Comparison of ENCODE assay signal across 8 cellular contexts in genomic region chr2:36507408-36507812, GRCh38.
A peak's percentile ranks its signal among the peaks of the same experiment; 100 is the strongest.
DNase-seq lines count a peak whose midpoint lies in the region; ATAC-seq and TF ChIP-seq lines count a peak whose summit lies in the region.

No MANE protein-coding gene starts in this region.

- H4K20me1 ChIP-seq in KMS-11 (ENCODE audit: insufficient read depth): no peaks in the 10 kb centered on the region

- peak; percentile 87 for TF ChIP-seq CTCF in KMS-11 (conservative IDR thresholded peaks at IDR 0.05; ENCODE audit: low read depth, low read length)
- TF ChIP-seq CTCF in dorsolateral prefrontal cortex (IDR thresholded peaks at IDR 0.05 in 54 of 56, conservative IDR thresholded peaks at IDR 0.05 in 2 of 56; ENCODE audit: low read depth in 1 of 56, partially characterized antibody in 56 of 56): peak; percentile 9 to 83 (median 69)

- H3K27ac ChIP-seq in KMS-11 (no peak overlapping the region), dorsolateral prefrontal cortex (peak overlapping the region in 1 of 59 donors; percentile 7), substantia nigra (ENCODE audit: low read depth, low read length, poor library complexity, severe bottlenecking) (no peak overlapping the region)

- DNase-seq in Right ventricle myocardium inferior (ENCODE audit: missing footprints): no peak
- no peak for DNase-seq in cardiac septum (ENCODE audit: low spot score)
- DNase-seq in H7: peak; percentile 78
- DNase-seq in SKM-1 (lab: John Stamatoyannopoulos, UW; ENCODE audit: unreplicated experiment): peak; percentile 41
- DNase-seq in dorsolateral prefrontal cortex: peak in 7 of 10 donors; percentile 12 to 68 (median 50)
- DNase-seq in medulla oblongata (ENCODE audit: extremely low spot score): peak; percentile 80
- peak in 31 of 49 donors; percentile 1 to 69 (median 17) for DNase-seq in substantia nigra (lab: John Stamatoyannopoulos, UW)

- H3K36me3 ChIP-seq in H7 (replicated peaks; ENCODE audit: control insufficient read depth, insufficient read depth, low read length) (peaks cover 3% of the 10 kb centered on the region), KMS-11 (ENCODE audit: insufficient read depth) (no peaks in the 10 kb centered on the region)

- H3K9ac ChIP-seq in KMS-11: no peak overlapping the region

- H2AFZ ChIP-seq in KMS-11 (ENCODE audit: low read depth): no peak overlapping the region

- peaks cover 23% of the 10 kb centered on the region for H3K4me1 ChIP-seq in KMS-11 (ENCODE audit: low read depth, poor library complexity, severe bottlenecking)

- H3K4me2 ChIP-seq in KMS-11: no peak overlapping the region

- intact Hi-C loops in Right ventricle myocardium inferior (cut with DNase I) (loop anchor here (1.0 kb wide), 1 partner anchor 152 kb away; the partner anchor contains the start of gene CRIM1), cardiac septum (cut with DNase I) (loop anchor here (1.0 kb wide), 1 partner anchor 155 kb away; no protein-coding TSS in a partner anchor), dorsolateral prefrontal cortex (cut with DNase I) (loop anchor here (5.0 kb wide), 1 partner anchor 150 kb away; the partner anchor contains the start of gene CRIM1 (in 2 of the 2))

- no peaks in the 10 kb centered on the region for H3K27me3 ChIP-seq in H7 (ENCODE audit: control insufficient read depth, insufficient read depth, low read length)
- H3K27me3 ChIP-seq in KMS-11 (ENCODE audit: insufficient read depth, low read depth): no peaks in the 10 kb centered on the region
- no peaks in the 10 kb centered on the region for H3K27me3 ChIP-seq in dorsolateral prefrontal cortex

- no peaks in the 10 kb centered on the region for H3K79me2 ChIP-seq in KMS-11 (ENCODE audit: insufficient read depth, low read depth)

- H3K4me3 ChIP-seq in H7 (ENCODE audit: insufficient read depth, low read depth, low read length) (no peak overlapping the region), KMS-11 (IDR thresholded peaks at IDR 0.05; ENCODE audit: insufficient read depth, low read depth, low read length) (no peak overlapping the region), dorsolateral prefrontal cortex (no peak overlapping the region)

- peak; percentile 92 for ATAC-seq in Right ventricle myocardium inferior

Comparison
In these comparisons a context has a peak if more than half of its experiments do, and no peak if none do; other contexts are left out.
1. DNase-seq: peak in H7 (single experiment), SKM-1 (single experiment), dorsolateral prefrontal cortex (7 of 10), medulla oblongata (single experiment) and substantia nigra (31 of 49); none in Right ventricle myocardium inferior (single experiment) and cardiac septum (single experiment).